Comparison of ENCODE assay signal across 1 cellular context in the genomic region with DNA sequence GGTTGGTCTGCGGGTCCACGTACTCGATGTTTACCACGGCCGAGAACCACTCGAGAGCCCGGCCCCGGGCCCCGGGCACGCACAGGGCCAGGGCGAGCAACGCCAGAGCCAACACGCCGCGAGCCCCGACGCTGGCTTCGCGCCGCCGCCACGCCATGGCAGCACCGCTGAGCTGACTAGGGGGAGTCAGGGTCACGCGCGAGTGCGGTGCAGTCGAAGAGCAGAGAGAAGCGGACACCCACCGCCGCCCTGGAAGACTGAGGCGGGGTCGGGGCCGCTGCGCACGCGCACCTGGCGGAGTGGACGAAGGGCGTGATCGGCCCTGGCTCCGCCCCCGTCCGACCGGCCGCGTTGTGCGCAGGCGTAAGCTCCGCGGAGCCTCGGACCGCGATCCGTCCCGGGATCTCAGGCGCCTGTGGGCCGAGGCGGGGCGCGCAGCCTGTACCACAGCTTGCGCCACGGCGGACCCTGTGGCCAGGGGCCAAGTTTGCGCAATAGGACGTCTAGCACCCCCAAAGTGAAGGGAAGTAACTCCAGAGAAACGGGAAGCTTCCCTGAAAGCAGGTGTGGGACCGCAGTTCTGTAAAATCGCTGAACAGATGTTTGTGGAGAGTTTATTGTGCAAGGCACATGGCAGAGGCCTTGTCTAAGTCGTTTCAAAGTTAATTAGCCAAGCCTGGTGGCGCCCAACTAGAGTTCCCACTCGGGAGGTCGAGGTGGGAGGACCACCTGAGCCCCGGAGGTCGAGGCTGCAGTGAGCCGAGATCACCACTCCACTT.
A peak's percentile ranks its signal among the peaks of the same experiment; 100 is the strongest.
TF ChIP-seq lines count a peak whose summit lies in the region.

A gene with protein sequence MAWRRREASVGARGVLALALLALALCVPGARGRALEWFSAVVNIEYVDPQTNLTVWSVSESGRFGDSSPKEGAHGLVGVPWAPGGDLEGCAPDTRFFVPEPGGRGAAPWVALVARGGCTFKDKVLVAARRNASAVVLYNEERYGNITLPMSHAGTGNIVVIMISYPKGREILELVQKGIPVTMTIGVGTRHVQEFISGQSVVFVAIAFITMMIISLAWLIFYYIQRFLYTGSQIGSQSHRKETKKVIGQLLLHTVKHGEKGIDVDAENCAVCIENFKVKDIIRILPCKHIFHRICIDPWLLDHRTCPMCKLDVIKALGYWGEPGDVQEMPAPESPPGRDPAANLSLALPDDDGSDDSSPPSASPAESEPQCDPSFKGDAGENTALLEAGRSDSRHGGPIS (minus strand): TSS at position 270 of the 779 bp plus-strand sequence. CDS start 113 bp downstream, at position 157.

TF ChIP-seq in HEK293, 187 proteins besides CTCF, POLR2A, EP300 and RAD21 (continued from another document):
- TF ChIP-seq ZXDB (tag by site-specific recombination; IDR thresholded peaks at IDR 0.05), result peak; percentile 67; the same call in 1 of the 2 replicates
- peak; percentile 64 for TF ChIP-seq SP7 (tag by site-specific recombination; IDR thresholded peaks at IDR 0.05)
- TF ChIP-seq, protein P1, sequence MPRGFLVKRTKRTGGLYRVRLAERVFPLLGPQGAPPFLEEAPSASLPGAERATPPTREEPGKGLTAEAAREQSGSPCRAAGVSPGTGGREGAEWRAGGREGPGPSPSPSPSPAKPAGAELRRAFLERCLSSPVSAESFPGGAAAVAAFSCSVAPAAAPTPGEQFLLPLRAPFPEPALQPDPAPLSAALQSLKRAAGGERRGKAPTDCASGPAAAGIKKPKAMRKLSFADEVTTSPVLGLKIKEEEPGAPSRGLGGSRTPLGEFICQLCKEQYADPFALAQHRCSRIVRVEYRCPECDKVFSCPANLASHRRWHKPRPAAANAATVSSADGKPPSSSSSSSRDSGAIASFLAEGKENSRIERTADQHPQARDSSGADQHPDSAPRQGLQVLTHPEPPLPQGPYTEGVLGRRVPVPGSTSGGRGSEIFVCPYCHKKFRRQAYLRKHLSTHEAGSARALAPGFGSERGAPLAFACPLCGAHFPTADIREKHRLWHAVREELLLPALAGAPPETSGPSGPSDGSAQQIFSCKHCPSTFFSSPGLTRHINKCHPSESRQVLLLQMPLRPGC (tag by site-specific recombination; IDR thresholded peaks at IDR 0.05), result 0 out of 2 replicates have a peak, but pooled peaks have one; percentile 15
- no peak for TF ChIP-seq ZNF629 (tag by site-specific recombination; IDR thresholded peaks at IDR 0.05)
- TF ChIP-seq, protein P2, sequence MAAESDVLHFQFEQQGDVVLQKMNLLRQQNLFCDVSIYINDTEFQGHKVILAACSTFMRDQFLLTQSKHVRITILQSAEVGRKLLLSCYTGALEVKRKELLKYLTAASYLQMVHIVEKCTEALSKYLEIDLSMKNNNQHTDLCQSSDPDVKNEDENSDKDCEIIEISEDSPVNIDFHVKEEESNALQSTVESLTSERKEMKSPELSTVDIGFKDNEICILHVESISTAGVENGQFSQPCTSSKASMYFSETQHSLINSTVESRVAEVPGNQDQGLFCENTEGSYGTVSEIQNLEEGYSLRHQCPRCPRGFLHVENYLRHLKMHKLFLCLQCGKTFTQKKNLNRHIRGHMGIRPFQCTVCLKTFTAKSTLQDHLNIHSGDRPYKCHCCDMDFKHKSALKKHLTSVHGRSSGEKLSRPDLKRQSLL (tag by site-specific recombination; IDR thresholded peaks at IDR 0.05), result 0 out of 2 replicates have a peak, but pooled peaks have one; percentile 14
- 0 out of 2 replicates have a peak, but pooled peaks have one; percentile 55 for TF ChIP-seq ZFP37 (tag by site-specific recombination; IDR thresholded peaks at IDR 0.05)
- peak; percentile 79 for TF ChIP-seq SP3 (tag by site-specific recombination; IDR thresholded peaks at IDR 0.05)
- TF ChIP-seq ZNF677 (tag by site-specific recombination; IDR thresholded peaks at IDR 0.05), result no peak
- peak; percentile 37; the same call in 1 of the 2 replicates for TF ChIP-seq ZBTB17 (tag by site-specific recombination; IDR thresholded peaks at IDR 0.05)
- TF ChIP-seq HOXC10 (CRISPR knock-in tag; IDR thresholded peaks at IDR 0.05), result peak; percentile 73
- peak; percentile 62 for TF ChIP-seq ZBTB8A (tag by site-specific recombination; IDR thresholded peaks at IDR 0.05)
- no peak for TF ChIP-seq ZNF24 (tag by site-specific recombination; IDR thresholded peaks at IDR 0.05)
- TF ChIP-seq ZNF76 (tag by site-specific recombination; IDR thresholded peaks at IDR 0.05; ENCODE audit: borderline replicate concordance, low read depth), result 0 out of 2 replicates have a peak, but pooled peaks have one; percentile 4
- 0 out of 2 replicates have a peak, but pooled peaks have one; percentile 53 for TF ChIP-seq ZNF600 (tag by site-specific recombination; IDR thresholded peaks at IDR 0.05)
- peak; percentile 38; the same call in 1 of the 2 replicates for TF ChIP-seq ZSCAN30 (tag by site-specific recombination; IDR thresholded peaks at IDR 0.05)
- TF ChIP-seq ZIC2 (tag by site-specific recombination; IDR thresholded peaks at IDR 0.05), result peak; percentile 41; the same call in 1 of the 2 replicates
- no peak for TF ChIP-seq MZF1 (tag by site-specific recombination; IDR thresholded peaks at IDR 0.05; ENCODE audit: borderline replicate concordance)
- TF ChIP-seq ZNF19 (tag by site-specific recombination; IDR thresholded peaks at IDR 0.05; ENCODE audit: low read depth), result no peak
- no peak for TF ChIP-seq ZNF791 (tag by site-specific recombination; IDR thresholded peaks at IDR 0.05)
- peak; percentile 70 for TF ChIP-seq SP2 (tag by site-specific recombination; IDR thresholded peaks at IDR 0.05)
- peak; percentile 37; the same call in 1 of the 2 replicates for TF ChIP-seq KLF8 (tag by site-specific recombination; IDR thresholded peaks at IDR 0.05)
